ENCODE assay signal across 10 cellular contexts in the genomic region with DNA sequence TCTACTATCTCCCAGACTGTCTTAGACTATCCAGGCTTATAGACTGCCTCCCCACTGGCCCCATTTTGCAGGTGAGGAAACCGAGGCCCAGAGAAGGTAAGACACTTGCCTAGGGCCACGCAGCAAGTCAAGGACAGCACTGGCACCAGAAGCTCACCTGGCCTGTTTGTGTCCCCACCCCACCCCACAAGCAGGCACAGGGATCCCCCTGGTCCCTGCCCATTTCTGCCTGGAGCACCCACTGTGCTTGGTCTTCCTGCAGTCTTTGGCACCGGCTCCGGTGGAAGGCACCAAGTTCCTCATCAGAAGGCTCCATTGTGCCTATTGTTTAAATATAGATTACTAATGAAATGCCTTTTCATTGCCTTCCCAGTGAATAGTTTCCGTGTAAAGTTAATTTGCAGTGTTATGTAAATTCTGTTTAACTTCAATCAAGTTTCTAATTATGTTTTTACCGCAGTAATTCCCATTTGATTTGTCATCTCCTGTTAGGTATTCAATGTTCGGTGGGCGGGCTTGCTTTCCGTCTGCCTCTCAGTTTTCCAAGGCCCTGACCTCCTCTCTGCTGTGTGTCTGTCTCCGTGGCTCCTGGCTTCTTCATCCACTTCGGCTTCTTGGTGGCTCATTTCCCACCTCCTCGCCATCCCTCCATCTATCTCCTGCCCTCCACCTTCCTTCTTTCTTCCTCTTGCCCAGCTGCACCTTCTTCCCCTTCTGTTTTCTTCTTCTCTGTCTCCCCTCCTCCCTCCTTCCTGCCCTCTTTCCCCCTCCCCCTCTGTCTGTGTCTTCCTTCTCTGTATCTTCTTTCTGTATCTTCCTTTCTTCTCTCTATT.
DNase-seq lines count a peak whose midpoint lies in the region; ATAC-seq and TF ChIP-seq lines count a peak whose summit lies in the region.
"Had no signal": no experiment of that assay in that cellular context is flagged by ENCODE, and none has a peak within 500 bp of the region (broad histone marks: within the 10 kb centered on the region; RNA-seq: fewer than 3 reads in every experiment).

No MANE protein-coding gene starts in this region.

- H3K4me2 ChIP-seq in H9 (ENCODE audit: insufficient read depth, insufficient read length, low read length), result peak overlapping the region; percentile 9

- H2AFZ ChIP-seq in H9 (ENCODE audit: low read length), result no peak overlapping the region

- H3K79me1 ChIP-seq in H9 (ENCODE audit: insufficient read depth, low read depth, low read length, poor library complexity, severe bottlenecking), result no peaks in the 10 kb centered on the region

- no peak overlapping the region for H3K4me3 ChIP-seq in AG04450 (ENCODE audit: low read depth, low read length)

- peaks cover 11% of the 10 kb centered on the region; the same call in 1 of the 2 replicates for H3K4me1 ChIP-seq in H9 (ENCODE audit: insufficient read depth, low read length)

- H3K4ac ChIP-seq in H9 (ENCODE audit: low read depth, low read length), result no peak overlapping the region

- H2BK12ac ChIP-seq in H9 (ENCODE audit: insufficient read length, low read depth, low read length), result no peak overlapping the region

- H3K27me3 ChIP-seq in AG04450 (ENCODE audit: control insufficient read depth, insufficient read depth, low read length) (no peaks in the 10 kb centered on the region), H9 (ENCODE audit: insufficient read depth, low read length) (no peaks in the 10 kb centered on the region)

- CTCF ChIA-PET in AG04450 (lab: Charles Lee), result interaction anchor here (0.6 kb wide), 1 partner anchor 556 kb away, joined by 3 read pairs; no protein-coding TSS in a partner anchor

- no peaks in the 10 kb centered on the region for H3K9me3 ChIP-seq in AG04450 (ENCODE audit: control insufficient read depth, insufficient read depth, low read length)
- H3K9me3 ChIP-seq in H9 (ENCODE audit: control insufficient read depth, low read depth, low read length), result no peaks in the 10 kb centered on the region

- no peak overlapping the region for H3K9ac ChIP-seq in H9 (ENCODE audit: extremely low read depth, insufficient read length, low read length)

- H3K27ac ChIP-seq in AG04450 (ENCODE audit: low read depth, low read length) (peak overlapping the region; percentile 39), H9 (ENCODE audit: insufficient read length, low read depth, low read length) (no peak overlapping the region)

- peaks cover 42 to 55% of the 10 kb centered on the region in 2 experiments for H3K4me1 Mint-ChIP-seq in H9
- H3K4me1 Mint-ChIP-seq in central memory CD8-positive, alpha-beta T cell, result peaks cover 37% of the 10 kb centered on the region
- peaks cover 49 to 96% (median 92%) of the 10 kb centered on the region in 4 donors for H3K4me1 Mint-ChIP-seq in naive thymus-derived CD8-positive, alpha-beta T cell

- H3K23me2 ChIP-seq in H9 (ENCODE audit: insufficient read length, low read depth, low read length, poor library complexity, severe bottlenecking), result no peaks in the 10 kb centered on the region

- H4K5ac ChIP-seq in H9 (ENCODE audit: insufficient read length, low read depth, low read length), result no peak overlapping the region

- no peaks in the 10 kb centered on the region for H3K79me2 ChIP-seq in H9 (ENCODE audit: insufficient read depth, low read length)

- H3K4me3 Mint-ChIP-seq in H9, result peak overlapping the region in 1 of 2 experiments; percentile 11; a peak in 1 of 5 replicates
- H3K4me3 Mint-ChIP-seq in central memory CD8-positive, alpha-beta T cell, result no peak overlapping the region
- peak overlapping the region; percentile 19 to 81 (median 60) for H3K4me3 Mint-ChIP-seq in naive thymus-derived CD8-positive, alpha-beta T cell

- H4K91ac ChIP-seq in H9 (ENCODE audit: insufficient read length, low read depth, low read length), result no peak overlapping the region

- peak overlapping the region; percentile 17 to 71 (median 54); a peak in 4 of 7 replicates for H3K27ac Mint-ChIP-seq in H9
- peak overlapping the region; percentile 5 for H3K27ac Mint-ChIP-seq in central memory CD8-positive, alpha-beta T cell (ENCODE audit: low read depth)
- peak overlapping the region; percentile 32 to 93 (median 86) for H3K27ac Mint-ChIP-seq in naive thymus-derived CD8-positive, alpha-beta T cell

- no CpG with 5 or more reads among the region's 12 CpGs for WGBS in H9 (ENCODE audit: extremely low coverage, insufficient read length, low lambda C conversion rate)

- H2BK5ac ChIP-seq in H9 (ENCODE audit: insufficient read length, low read length), result no peak overlapping the region

- POLR2A ChIA-PET in AG04450 (lab: Yijun Ruan, JAX), result no interaction called here
- POLR2A ChIA-PET in naive thymus-derived CD8-positive, alpha-beta T cell (lab: Charles Lee), result no interaction called here

- H2BK20ac ChIP-seq in H9 (ENCODE audit: low read depth, low read length, poor library complexity, severe bottlenecking), result no peak overlapping the region

- no peak overlapping the region for H3T11ph ChIP-seq in H9 (ENCODE audit: low read length)

- no peak overlapping the region for H3K56ac ChIP-seq in H9 (ENCODE audit: insufficient read length, low read depth, low read length)

- H2BK15ac ChIP-seq in H9 (ENCODE audit: low read depth, low read length), result no peak overlapping the region

- peaks cover 5 to 23% (median 15%) of the 10 kb centered on the region in 3 experiments; a peak in 6 of 7 replicates for H3K36me3 Mint-ChIP-seq in H9 (ENCODE audit: insufficient read depth in 1 of 3, low read depth in 3 of 3)
- H3K36me3 Mint-ChIP-seq in central memory CD8-positive, alpha-beta T cell (ENCODE audit: insufficient read depth), result no peaks in the 10 kb centered on the region
- peaks cover 0 to 8% (median 0%) of the 10 kb centered on the region in 3 donors for H3K36me3 Mint-ChIP-seq in naive thymus-derived CD8-positive, alpha-beta T cell

- no peak overlapping the region for H3K23ac ChIP-seq in H9 (ENCODE audit: insufficient read length, low read depth, low read length)

- H2BK120ac ChIP-seq in H9 (ENCODE audit: low read depth, low read length, poor library complexity, severe bottlenecking), result no peak overlapping the region

- no peaks in the 10 kb centered on the region for H3K27me3 Mint-ChIP-seq in H9 (ENCODE audit: low read depth)
- no peaks in the 10 kb centered on the region for H3K27me3 Mint-ChIP-seq in central memory CD8-positive, alpha-beta T cell
- no peaks in the 10 kb centered on the region for H3K27me3 Mint-ChIP-seq in naive thymus-derived CD8-positive, alpha-beta T cell

- DNase-seq in AG04450 (ENCODE audit: low read depth, low spot score) (no peak), H9 (no peak), SW480 (ENCODE audit: low spot score) (no peak), cerebellar nuclear complex (lab: John Stamatoyannopoulos, UW) (no peak)
- no peak for DNase-seq in central memory CD8-positive, alpha-beta T cell (ENCODE audit: low spot score in 2 of 2)
- DNase-seq in naive thymus-derived CD8-positive, alpha-beta T cell, result no peak
- DNase-seq: DMS 273 treated with DMSO at 0.1 percent for 48 hours, MM.1S had no signal

- no peaks in the 10 kb centered on the region for H3K9me3 Mint-ChIP-seq in H9
- no peaks in the 10 kb centered on the region for H3K9me3 Mint-ChIP-seq in central memory CD8-positive, alpha-beta T cell
- H3K9me3 Mint-ChIP-seq in naive thymus-derived CD8-positive, alpha-beta T cell, result no peaks in the 10 kb centered on the region

- H4K20me1 ChIP-seq in H9 (ENCODE audit: control insufficient read depth, insufficient read depth, insufficient read length), result no peaks in the 10 kb centered on the region

- TF ChIP-seq CTCF in AG04450 (IDR thresholded peaks at IDR 0.05; ENCODE audit: low read depth, low read length), result no peak
- TF ChIP-seq CTCF in H9 (conservative IDR thresholded peaks at IDR 0.05), result no peak

- H3K18ac ChIP-seq in H9 (ENCODE audit: insufficient read length, low read depth, low read length), result no peak overlapping the region

- no peak overlapping the region for H4K8ac ChIP-seq in H9 (replicated peaks; ENCODE audit: insufficient read length, low read depth, low read length)

- no peak overlapping the region for H2AK5ac ChIP-seq in H9 (ENCODE audit: insufficient read length, low read length)

- ATAC-seq in central memory CD8-positive, alpha-beta T cell (replicated peaks; ENCODE audit: extremely low read depth, poor library complexity, severe bottlenecking), result no peak
- ATAC-seq in naive thymus-derived CD8-positive, alpha-beta T cell, result no peak
- ATAC-seq in GM21360 (IDR thresholded peaks at IDR 0.05; ENCODE audit: unreplicated experiment), result no peak
- ATAC-seq in GM19455 (IDR thresholded peaks at IDR 0.05; ENCODE audit: unreplicated experiment), result no peak

- no peak overlapping the region for H3K14ac ChIP-seq in H9 (ENCODE audit: insufficient read depth, low read length)

Comparison
In these comparisons a context has a peak if more than half of its experiments do, and no peak if none do; other contexts are left out.
1. H3K27ac Mint-ChIP-seq: peak in every context shown above with its lines; median percentile 86 in naive thymus-derived CD8-positive, alpha-beta T cell; 54 in H9; 5 in central memory CD8-positive, alpha-beta T cell.